33 cellular contexts compared by ENCODE assay signal in genomic region chr1:234555390-234556112, GRCh38. TPM values are rescaled to one million over a fixed set of nuclear protein-coding genes. Genes with fewer than 3 reads are reported as not detected.
A peak's percentile ranks its signal among the peaks of the same experiment; 100 is the strongest.
DNase-seq lines count a peak whose midpoint lies in the region; ATAC-seq, FAIRE-seq and TF ChIP-seq lines count a peak whose summit lies in the region.
"Had no signal": no experiment of that assay in that cellular context is flagged by ENCODE, and none has a peak within 500 bp of the region (broad histone marks: within the 10 kb centered on the region; RNA-seq: fewer than 3 reads in every experiment).

No MANE protein-coding gene starts in this region.

- POLR2A ChIA-PET in PC-3 (lab: Charles Lee; ENCODE audit: unreplicated experiment) = no interaction called here

- H3K4me1 ChIP-seq in PC-3 (ENCODE audit: insufficient read depth, low read length) = no peaks in the 10 kb centered on the region
- H3K4me1 ChIP-seq in smooth muscle cell (ENCODE audit: low read depth) = no peaks in the 10 kb centered on the region
- H3K4me1 ChIP-seq: breast epithelium, lower lobe of right lung had no signal

- H3K4me3 ChIP-seq in PC-3 (ENCODE audit: low read length) (no peak overlapping the region), bronchial epithelial cell (ENCODE audit: low read depth, low read length) (no peak overlapping the region), smooth muscle cell (no peak overlapping the region)
- H3K4me3 ChIP-seq: breast epithelium, lower lobe of right lung, upper lobe of left lung had no signal

- H3K9ac ChIP-seq in PC-3 (ENCODE audit: low read length) = no peak overlapping the region
- H3K9ac ChIP-seq in smooth muscle cell (ENCODE audit: low read depth) = no peak overlapping the region
- H3K9ac ChIP-seq: KMS-11 had no signal

- no peaks in the 10 kb centered on the region for H3K27me3 Mint-ChIP-seq in mesothelial cell of epicardium (ENCODE audit: low read depth)
- H3K27me3 Mint-ChIP-seq: activated CD4-positive, alpha-beta memory T cell treated with anti-CD3 and anti-CD28 coated beads for 36 hours had no signal

- 93% methylated on average over 13 of the region's 13 CpGs for WGBS in smooth muscle cell (ENCODE audit: low lambda C conversion rate)

- ATAC-seq in PC-3 (no peak), HG03565 (IDR thresholded peaks at IDR 0.05; ENCODE audit: unreplicated experiment) (no peak)
- ATAC-seq: effector memory CD8-positive, alpha-beta T cell; lower lobe of right lung; Panc1; right cardiac atrium had no signal

- TF ChIP-seq CTCF in PC-3 (conservative IDR thresholded peaks at IDR 0.05; ENCODE audit: low read depth, low read length) (no peak), bronchial epithelial cell (IDR thresholded peaks at IDR 0.05; ENCODE audit: insufficient read depth, low read length, severe bottlenecking) (no peak), mesothelial cell of epicardium (IDR thresholded peaks at IDR 0.05; ENCODE audit: unreplicated experiment) (no peak), smooth muscle cell (IDR thresholded peaks at IDR 0.05; ENCODE audit: borderline replicate concordance, insufficient read depth, poor library complexity, severe bottlenecking) (no peak)

- CTCF ChIA-PET in PC-3 (lab: Charles Lee) = no interaction called here

- H3K9me2 ChIP-seq in PC-3 (replicated peaks; ENCODE audit: low read length) = no peaks in the 10 kb centered on the region

- DNase-seq in PC-3 (peak; percentile 4), bronchial epithelial cell (ENCODE audit: low read depth) (peak; percentile 41), mesothelial cell of epicardium (ENCODE audit: low spot score in 2 of 2, unreplicated experiment in 2 of 2) (peak in 1 of 2 experiments; percentile 10), smooth muscle cell (lab: John Stamatoyannopoulos, UW; ENCODE audit: unreplicated experiment) (no peak), hypothalamus (lab: John Stamatoyannopoulos, UW) (no peak), NCI-H446 (lab: John Stamatoyannopoulos, UW) (no peak)
- no peak for DNase-seq in activated CD4-positive, alpha-beta T cell treated with anti-CD3 and anti-CD28 coated beads for 4 hours
- DNase-seq: activated CD4-positive, alpha-beta memory T cell treated with anti-CD3 and anti-CD28 coated beads for 36 hours; activated CD4-positive, CD25-positive, alpha-beta regulatory T cell treated with anti-CD3 and anti-CD28 coated beads, Interleukin-2, amount 50 U/mL, for 72 hours; activated CD8-positive, alpha-beta memory T cell treated with anti-CD3 and anti-CD28 coated beads, Interleukin-2, amount 50 U/mL, for 48 hours; activated naive CD4-positive, alpha-beta T cell treated with anti-CD3 and anti-CD28 coated beads, Interleukin-2, amount 10 ng/mL, durations not matched to agents 7 days and 5 days; amniotic stem cell; cortex of kidney; DMS 273 treated with DMSO at 0.1 percent for 48 hours; effector memory CD8-positive, alpha-beta T cell; foreskin melanocyte; GOT3; HFFc6; kidney glomerular epithelial cell; lower lobe of right lung; NCI-H1417 treated with DMSO at 0.1 percent for 48 hours; NCI-H2081 treated with DMSO at 0.1 percent for 48 hours; NCI-H226; right cardiac atrium; Right ventricle myocardium superior; upper lobe of left lung had no signal

- H4K20me1 ChIP-seq in PC-3 (ENCODE audit: low read length) (no peaks in the 10 kb centered on the region), smooth muscle cell (ENCODE audit: low read depth) (no peaks in the 10 kb centered on the region)

- no peaks in the 10 kb centered on the region for H3F3A ChIP-seq in PC-3 (ENCODE audit: low read length, unreplicated experiment)
- H3F3A ChIP-seq in smooth muscle cell (ENCODE audit: low read depth) = peaks cover 37% of the 10 kb centered on the region

- H3K36me3 ChIP-seq in PC-3 (ENCODE audit: low read depth, low read length) (no peaks in the 10 kb centered on the region), bronchial epithelial cell (ENCODE audit: control insufficient read depth, insufficient read depth, low read length) (no peaks in the 10 kb centered on the region), smooth muscle cell (ENCODE audit: low read depth) (no peaks in the 10 kb centered on the region)
- H3K36me3 ChIP-seq: breast epithelium, lower lobe of right lung, upper lobe of left lung had no signal

- intact Hi-C loops in PC-3 (cut with micrococcal nuclease) = no loop called here

- H3K4me2 ChIP-seq in PC-3 (ENCODE audit: low read length) (no peak overlapping the region), smooth muscle cell (no peak overlapping the region)
- H3K4me2 ChIP-seq: KMS-11 had no signal

- no TSS peak for BruUV-seq in PC-3 (replicated peaks; lab: Mats Ljungman, UMichigan)

- no peak overlapping the region for H3K4me3 Mint-ChIP-seq in mesothelial cell of epicardium
- H3K4me3 Mint-ChIP-seq: activated CD4-positive, alpha-beta memory T cell treated with anti-CD3 and anti-CD28 coated beads for 36 hours; activated naive CD4-positive, alpha-beta T cell treated with anti-CD3 and anti-CD28 coated beads, Interleukin-2, amount 10 ng/mL, durations not matched to agents 7 days and 5 days; activated T-helper 1 cell treated with anti-CD3 and anti-CD28 coated beads, Interleukin-12 subunit alpha, Interleukin-12 subunit beta, Interleukin-2, Interleukin-4 antibody, amounts not matched to agents 30 ng/mL and 10 ng/mL and 1 ng/mL, durations not matched to agents 14 hours and 24 hours and 36 hours; effector memory CD8-positive, alpha-beta T cell; HFFc6; nephron progenitor cell had no signal

- H3K79me2 ChIP-seq in PC-3 (ENCODE audit: low read length) = no peaks in the 10 kb centered on the region
- H3K79me2 ChIP-seq in smooth muscle cell (ENCODE audit: low read depth) = no peaks in the 10 kb centered on the region

- no peaks in the 10 kb centered on the region for H3K27me3 ChIP-seq in PC-3 (ENCODE audit: low read length)
- no peaks in the 10 kb centered on the region for H3K27me3 ChIP-seq in bronchial epithelial cell (ENCODE audit: control insufficient read depth, insufficient read depth, low read length)
- no peaks in the 10 kb centered on the region for H3K27me3 ChIP-seq in smooth muscle cell (ENCODE audit: low read depth)
- H3K27me3 ChIP-seq: breast epithelium, upper lobe of left lung had no signal

- H3K9me3 ChIP-seq in PC-3 (ENCODE audit: low read length) (no peaks in the 10 kb centered on the region), smooth muscle cell (replicated peaks; ENCODE audit: low read depth) (no peaks in the 10 kb centered on the region)
- H3K9me3 ChIP-seq: breast epithelium, lower lobe of right lung, upper lobe of left lung had no signal

- no peaks in the 10 kb centered on the region for H3K36me3 Mint-ChIP-seq in mesothelial cell of epicardium
- H3K36me3 Mint-ChIP-seq: activated CD4-positive, alpha-beta memory T cell treated with anti-CD3 and anti-CD28 coated beads for 36 hours; activated naive CD4-positive, alpha-beta T cell treated with anti-CD3 and anti-CD28 coated beads, Interleukin-2, amount 10 ng/mL, durations not matched to agents 7 days and 5 days had no signal

- peak overlapping the region; percentile 86 for H3K27ac Mint-ChIP-seq in mesothelial cell of epicardium
- H3K27ac Mint-ChIP-seq: activated CD4-positive, alpha-beta memory T cell treated with anti-CD3 and anti-CD28 coated beads for 36 hours; activated naive CD4-positive, alpha-beta T cell treated with anti-CD3 and anti-CD28 coated beads, Interleukin-2, amount 10 ng/mL, durations not matched to agents 7 days and 5 days; activated T-helper 1 cell treated with anti-CD3 and anti-CD28 coated beads, Interleukin-12 subunit alpha, Interleukin-12 subunit beta, Interleukin-2, Interleukin-4 antibody, amounts not matched to agents 30 ng/mL and 10 ng/mL and 1 ng/mL, durations not matched to agents 14 hours and 24 hours and 36 hours; effector memory CD8-positive, alpha-beta T cell; HFFc6; nephron progenitor cell had no signal

- no peaks in the 10 kb centered on the region for H3K9me3 Mint-ChIP-seq in mesothelial cell of epicardium
- H3K9me3 Mint-ChIP-seq: activated CD4-positive, alpha-beta memory T cell treated with anti-CD3 and anti-CD28 coated beads for 36 hours; activated naive CD4-positive, alpha-beta T cell treated with anti-CD3 and anti-CD28 coated beads, Interleukin-2, amount 10 ng/mL, durations not matched to agents 7 days and 5 days; activated T-helper 1 cell treated with anti-CD3 and anti-CD28 coated beads, Interleukin-12 subunit alpha, Interleukin-12 subunit beta, Interleukin-2, Interleukin-4 antibody, amounts not matched to agents 30 ng/mL and 10 ng/mL and 1 ng/mL, durations not matched to agents 14 hours and 24 hours and 36 hours; effector memory CD8-positive, alpha-beta T cell; HFFc6; nephron progenitor cell had no signal

- H2AFZ ChIP-seq in PC-3 (ENCODE audit: low read length) (no peak overlapping the region), smooth muscle cell (ENCODE audit: low read depth) (no peak overlapping the region)

- H3K27ac ChIP-seq in PC-3 (ENCODE audit: low read length) (no peak overlapping the region), smooth muscle cell (ENCODE audit: low read depth) (peak overlapping the region; percentile 80)
- H3K27ac ChIP-seq: KMS-11, lower lobe of right lung, upper lobe of left lung had no signal

- H3K4me1 Mint-ChIP-seq in mesothelial cell of epicardium = peaks cover 37% of the 10 kb centered on the region
- H3K4me1 Mint-ChIP-seq: activated naive CD4-positive, alpha-beta T cell treated with anti-CD3 and anti-CD28 coated beads, Interleukin-2, amount 10 ng/mL, durations not matched to agents 7 days and 5 days had no signal

- FAIRE-seq in bronchial epithelial cell (lab: Jason Lieb, UNC) = peak; percentile 70
- FAIRE-seq: GM19239 had no signal

RNA-seq across cellular contexts. Expression of gene IRF2BP2, which starts 54.4 kb away (rescaled TPM):
- total RNA-seq in PC-3 (2014; rRNA removed) (78.8 and 102 TPM in 2 replicates), bronchial epithelial cell (64.1 and 80.3 TPM in 2 replicates), mesothelial cell of epicardium (130 to 134 TPM (median 130 TPM) in 3 replicates), smooth muscle cell (89.5 and 101 TPM in 2 replicates)
- polyA plus RNA-seq in smooth muscle cell = 40.3 and 44.5 TPM in 2 replicates

Comparison
In these comparisons a context has a peak if more than half of its experiments do, and no peak if none do; other contexts are left out.
1. DNase-seq: peak in PC-3 (single experiment) and bronchial epithelial cell (single experiment); none in smooth muscle cell (single experiment), hypothalamus (0 of 51), NCI-H446 (0 of 2) and activated CD4-positive, alpha-beta T cell treated with anti-CD3 and anti-CD28 coated beads for 4 hours (0 of 2).